Comparison of ENCODE assay signal across 10 cellular contexts in the genomic region with DNA sequence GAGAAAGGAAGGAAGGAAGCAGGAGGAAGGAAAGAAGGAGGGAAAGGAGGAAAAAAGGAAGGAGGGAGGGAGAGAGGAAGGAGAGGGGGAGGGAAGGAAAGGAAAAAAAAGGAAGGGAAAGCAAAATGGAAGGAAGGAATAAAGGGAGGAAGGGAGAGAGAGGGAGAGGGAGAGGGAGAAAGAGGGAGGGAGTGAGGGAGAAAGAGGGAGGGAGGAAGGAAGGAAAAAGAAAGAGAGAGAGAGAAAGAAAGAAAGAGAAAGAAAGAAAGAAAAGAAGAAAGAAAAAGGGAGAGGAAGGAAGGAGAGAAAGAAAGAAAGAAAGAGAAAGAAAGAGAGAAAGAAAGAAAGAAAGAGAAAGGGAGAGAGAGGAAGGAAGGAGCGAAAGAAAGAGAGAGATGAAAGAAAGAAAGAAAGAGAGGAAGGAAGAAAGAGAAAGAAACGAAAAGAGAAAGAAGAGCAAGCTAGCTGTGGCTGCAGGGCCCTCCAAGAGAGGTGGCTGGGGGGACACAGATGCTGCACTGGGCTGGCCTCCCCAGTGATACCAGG.
"Had no signal": no experiment of that assay in that cellular context is flagged by ENCODE, and none has a peak within 500 bp of the region (broad histone marks: within the 10 kb centered on the region; RNA-seq: fewer than 3 reads in every experiment).

No MANE protein-coding gene starts in this region.

- H3K36me3 Mint-ChIP-seq: IgD-negative memory B cell had no signal

- H3K4me3 Mint-ChIP-seq: GM23338, H9, HFFc6, IgD-negative memory B cell had no signal

- ATAC-seq: GM23338, HepG2 had no signal

- H2AFZ ChIP-seq: GM23338 had no signal

- H3K4me2 ChIP-seq: GM23338 had no signal

- H3K27ac ChIP-seq: HL-60 had no signal

- H3K4me3 ChIP-seq: GM23338 had no signal

- H3K27ac Mint-ChIP-seq: GM23338, H9, HFFc6, IgD-negative memory B cell had no signal

- H3K9me3 Mint-ChIP-seq: GM23338, H9, IgD-negative memory B cell had no signal

- FAIRE-seq: H1, H54, HepG2 had no signal

- H3K4me1 Mint-ChIP-seq: IgD-negative memory B cell had no signal

- DNase-seq: H9, HCEC 1CT, HFFc6, KG1 had no signal
